ENCODE assay signal across 8 cellular contexts in the genomic region with DNA sequence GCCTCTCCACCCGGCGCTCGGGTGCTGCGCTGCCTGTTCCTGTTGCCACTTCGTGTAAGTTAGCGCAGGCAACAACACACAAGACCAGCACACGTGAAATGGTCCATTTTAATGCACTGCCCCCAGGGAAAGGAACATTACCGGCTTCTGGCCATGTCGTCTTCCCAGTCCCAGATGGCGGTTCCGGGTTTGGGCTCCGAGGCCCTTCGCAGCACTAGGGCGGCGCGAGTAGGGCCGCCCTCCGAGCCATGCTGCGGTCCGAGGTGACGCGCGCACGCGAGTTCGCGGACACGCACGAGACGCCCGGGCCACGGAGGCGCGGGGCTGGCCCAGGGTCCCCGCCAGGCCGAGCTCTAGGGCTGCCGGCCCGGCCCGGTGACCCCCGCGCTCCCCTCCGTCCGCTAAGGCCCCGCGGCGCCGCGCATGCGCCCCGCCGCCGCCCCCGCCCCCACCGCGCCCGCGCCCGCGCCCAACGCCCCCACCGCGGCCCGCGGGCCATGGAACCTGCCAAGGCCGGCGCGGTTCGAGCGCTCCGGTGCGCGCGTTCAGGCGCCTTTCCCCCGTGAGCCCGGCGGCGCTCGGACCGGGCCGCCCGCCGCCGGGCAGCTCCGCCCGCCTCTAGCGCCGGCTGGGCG.
DNase-seq lines count a peak whose midpoint lies in the region; ATAC-seq and TF ChIP-seq lines count a peak whose summit lies in the region.

No MANE protein-coding gene starts in this region.

- no peak for TF ChIP-seq CTCF in retinal pigment epithelial cell (conservative IDR thresholded peaks at IDR 0.05; ENCODE audit: low read depth, low read length)

- no peaks in the 10 kb centered on the region for H3K9me3 ChIP-seq in HUES6 (ENCODE audit: control insufficient read depth, insufficient read depth, low read depth, low read length)

- no peaks in the 10 kb centered on the region for H3K27me3 ChIP-seq in HUES6 (ENCODE audit: control insufficient read depth, insufficient read depth, low read length)

- peak overlapping the region; percentile 95 for H3K9ac ChIP-seq in HUES6 (ENCODE audit: low read length)

- no peaks in the 10 kb centered on the region for H3K27me3 Mint-ChIP-seq in T-helper 1 cell treated with Interleukin-12 subunit alpha and Interleukin-12 subunit beta and Interleukin-4 antibody, amounts not matched to agents 30 μg/mL and 1 μg/mL, for 36 hours (ENCODE audit: low read depth)

- H3K27ac Mint-ChIP-seq in T-helper 1 cell treated with Interleukin-12 subunit alpha and Interleukin-12 subunit beta and Interleukin-4 antibody, amounts not matched to agents 30 μg/mL and 1 μg/mL, for 36 hours, result peak overlapping the region; percentile 91

- DNase-seq in DMS53 treated with DMSO at 0.1 percent for 48 hours (lab: John Stamatoyannopoulos, UW; ENCODE audit: unreplicated experiment), result peak; percentile 43
- peak in 45 of 58 donors; percentile 15 to 80 (median 54) for DNase-seq in anterior cingulate cortex (lab: John Stamatoyannopoulos, UW)
- DNase-seq in hippocampal formation (lab: John Stamatoyannopoulos, UW), result peak; percentile 60 to 69
- DNase-seq in retinal pigment epithelial cell (ENCODE audit: low read depth), result no peak
- DNase-seq in OCI-M2 (lab: John Stamatoyannopoulos, UW; ENCODE audit: unreplicated experiment), result no peak

- ATAC-seq in GM21390 (IDR thresholded peaks at IDR 0.05; ENCODE audit: unreplicated experiment), result peak; percentile 37

- no peaks in the 10 kb centered on the region for H3K9me3 Mint-ChIP-seq in T-helper 1 cell treated with Interleukin-12 subunit alpha and Interleukin-12 subunit beta and Interleukin-4 antibody, amounts not matched to agents 30 μg/mL and 1 μg/mL, for 36 hours

- H3K4me3 Mint-ChIP-seq in T-helper 1 cell treated with Interleukin-12 subunit alpha and Interleukin-12 subunit beta and Interleukin-4 antibody, amounts not matched to agents 30 μg/mL and 1 μg/mL, for 36 hours, result peak overlapping the region; percentile 90

- H3K36me3 ChIP-seq in HUES6 (ENCODE audit: control insufficient read depth, insufficient read depth, low read length), result no peaks in the 10 kb centered on the region

- H3K36me3 Mint-ChIP-seq in T-helper 1 cell treated with Interleukin-12 subunit alpha and Interleukin-12 subunit beta and Interleukin-4 antibody, amounts not matched to agents 30 μg/mL and 1 μg/mL, for 36 hours (ENCODE audit: low read depth), result peaks cover 10% of the 10 kb centered on the region

- H3K27ac ChIP-seq in HUES6 (ENCODE audit: low read depth, low read length), result peak overlapping the region; percentile 81; the same call in 1 of the 2 replicates

- H3K4me1 ChIP-seq in HUES6 (ENCODE audit: control insufficient read depth, insufficient read depth, low read length), result peaks cover 13% of the 10 kb centered on the region

- peaks cover 29% of the 10 kb centered on the region for H3K4me1 Mint-ChIP-seq in T-helper 1 cell treated with Interleukin-12 subunit alpha and Interleukin-12 subunit beta and Interleukin-4 antibody, amounts not matched to agents 30 μg/mL and 1 μg/mL, for 36 hours (ENCODE audit: low read depth)

- H3K4me3 ChIP-seq in HUES6 (ENCODE audit: low read depth, low read length) (peak overlapping the region; percentile 98), retinal pigment epithelial cell (ENCODE audit: low read length) (peak overlapping the region; percentile 94)

Comparison
In these comparisons a context has a peak if more than half of its experiments do, and no peak if none do; other contexts are left out.
1. DNase-seq: peak in DMS53 treated with DMSO at 0.1 percent for 48 hours (single experiment), anterior cingulate cortex (45 of 58) and hippocampal formation (2 of 2); none in retinal pigment epithelial cell (single experiment) and OCI-M2 (single experiment).